ENCODE assay signal across 17 cellular contexts in the genomic region with DNA sequence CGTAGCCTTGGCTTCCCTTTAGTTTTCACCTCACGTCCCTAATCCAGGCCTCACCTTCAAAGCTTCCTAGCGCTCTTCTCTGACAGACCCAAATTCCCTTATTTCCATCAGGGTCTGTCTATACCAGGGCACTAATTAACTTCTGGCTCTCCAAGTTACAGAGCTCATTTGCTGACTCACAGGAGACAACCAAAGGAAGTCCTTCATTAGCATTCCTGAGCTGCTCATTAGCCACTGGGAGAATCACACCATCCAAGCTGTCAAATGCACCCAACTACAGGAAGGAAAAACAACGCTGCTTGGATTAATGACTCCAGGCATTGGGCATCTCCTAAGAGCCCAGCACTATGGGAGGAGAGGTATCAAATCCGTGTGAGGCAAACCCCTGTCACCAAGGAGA.
"Had no signal": no experiment of that assay in that cellular context is flagged by ENCODE, and none has a peak within 500 bp of the region (broad histone marks: within the 10 kb centered on the region; RNA-seq: fewer than 3 reads in every experiment).

No MANE protein-coding gene starts in this region.

- H3K36me3 Mint-ChIP-seq: activated naive CD4-positive, alpha-beta T cell treated with anti-CD3 and anti-CD28 coated beads, Interleukin-2, amount 10 ng/mL, durations not matched to agents 7 days and 5 days; mesothelial cell of epicardium had no signal

- H3K36me3 ChIP-seq: stomach, thoracic aorta had no signal

- H3K4me1 Mint-ChIP-seq: activated naive CD4-positive, alpha-beta T cell treated with anti-CD3 and anti-CD28 coated beads, Interleukin-2, amount 10 ng/mL, durations not matched to agents 7 days and 5 days; activated T-helper 17 cell treated with anti-CD3 and anti-CD28 coated beads, Interleukin-2, amount 50 U/mL, for 72 hours had no signal

- H3K9me3 Mint-ChIP-seq: activated naive CD4-positive, alpha-beta T cell treated with anti-CD3 and anti-CD28 coated beads, Interleukin-2, amount 10 ng/mL, durations not matched to agents 7 days and 5 days; activated T-helper 17 cell treated with anti-CD3 and anti-CD28 coated beads, Interleukin-2, amount 50 U/mL, for 72 hours; mesothelial cell of epicardium; neural crest cell had no signal

- DNase-seq: activated CD4-positive, alpha-beta T cell treated with anti-CD3 and anti-CD28 coated beads for 4 hours; activated naive CD4-positive, alpha-beta T cell treated with anti-CD3 and anti-CD28 coated beads, Interleukin-2, amount 10 ng/mL, durations not matched to agents 7 days and 5 days; activated T-cell treated with anti-CD3 and anti-CD28 coated beads for 4 hours; body of pancreas; cerebellar nuclear complex; dermis blood vessel endothelial cell; foreskin keratinocyte; kidney; stomach; T1000 had no signal

- H3K4me3 ChIP-seq: body of pancreas, stomach, thoracic aorta had no signal

- H3K9me3 ChIP-seq: body of pancreas, stomach, thoracic aorta had no signal

- H3K4me3 Mint-ChIP-seq: activated naive CD4-positive, alpha-beta T cell treated with anti-CD3 and anti-CD28 coated beads, Interleukin-2, amount 10 ng/mL, durations not matched to agents 7 days and 5 days; activated T-helper 17 cell treated with anti-CD3 and anti-CD28 coated beads, Interleukin-2, amount 50 U/mL, for 72 hours; mesothelial cell of epicardium; neural crest cell had no signal

- H3K27ac Mint-ChIP-seq: activated naive CD4-positive, alpha-beta T cell treated with anti-CD3 and anti-CD28 coated beads, Interleukin-2, amount 10 ng/mL, durations not matched to agents 7 days and 5 days; activated T-helper 17 cell treated with anti-CD3 and anti-CD28 coated beads, Interleukin-2, amount 50 U/mL, for 72 hours; mesothelial cell of epicardium had no signal

- H3K27ac ChIP-seq: body of pancreas, foreskin keratinocyte, parathyroid adenoma, stomach, thoracic aorta, VCaP had no signal

- H3K9ac ChIP-seq: parathyroid adenoma had no signal

- H3K27me3 ChIP-seq: body of pancreas had no signal

- FAIRE-seq: urothelium cell line had no signal

- H2AFZ ChIP-seq: parathyroid adenoma had no signal

- H3K4me1 ChIP-seq: body of pancreas, foreskin keratinocyte, parathyroid adenoma, stomach had no signal

- H3K79me2 ChIP-seq: parathyroid adenoma had no signal

- ATAC-seq: activated T-helper 17 cell treated with anti-CD3 and anti-CD28 coated beads, Interleukin-2, amount 50 U/mL, for 72 hours; body of pancreas; foreskin keratinocyte had no signal
